ENCODE assay signal across 7 cellular contexts in genomic region chrX:15471016-15471415, GRCh38. TPM values are rescaled to one million over a fixed set of nuclear protein-coding genes. Genes with fewer than 3 reads are reported as not detected.
DNase-seq lines count a peak whose midpoint lies in the region; ATAC-seq and TF ChIP-seq lines count a peak whose summit lies in the region.

No MANE protein-coding gene starts in this region.

- H3K27ac ChIP-seq in colonic mucosa, result no peak overlapping the region
- no peak overlapping the region for H3K27ac ChIP-seq in liver (ENCODE audit: low read depth in 1 of 2, low read length in 2 of 2)

- DNase-seq in NCI-H2171 (lab: John Stamatoyannopoulos, UW), result peak; percentile 13
- DNase-seq in activated CD4-positive, alpha-beta T cell treated with anti-CD3 and anti-CD28 coated beads for 36 hours, result peak; percentile 69
- peak; percentile 69 for DNase-seq in colonic mucosa
- DNase-seq in stimulated activated CD8-positive, alpha-beta memory T cell treated with anti-CD3 and anti-CD28 coated beads, Interleukin-15, amount 100 ng/mL, for 24 hours (ENCODE audit: low read depth), result peak; percentile 1

- CTCF ChIA-PET in activated CD4-positive, alpha-beta T cell treated with anti-CD3 and anti-CD28 coated beads for 36 hours (lab: Charles Lee), result interaction anchor here (0.6 kb wide), 1 partner anchor 47 kb away, joined by 3 read pairs; no protein-coding TSS in a partner anchor

- H3K4me3 ChIP-seq in colonic mucosa (no peak overlapping the region), liver (ENCODE audit: low read depth in 1 of 3, low read length in 3 of 3) (no peak overlapping the region)

- intact Hi-C loops in activated CD4-positive, alpha-beta T cell treated with anti-CD3 and anti-CD28 coated beads for 36 hours (cut with DNase I, micrococcal nuclease), result loop anchor here (1.0 to 10.0 kb wide), 2 partner anchors 94 to 1224 kb away; no protein-coding TSS in a partner anchor
- intact Hi-C loops in colonic mucosa (cut with DNase I), result no loop called here

- H3K9me3 ChIP-seq in colonic mucosa (no peaks in the 10 kb centered on the region), liver (ENCODE audit: control insufficient read depth in 4 of 4, low read length in 3 of 4) (no peaks in the 10 kb centered on the region)

- TF ChIP-seq CTCF in GM12873 (IDR thresholded peaks at IDR 0.05; ENCODE audit: insufficient read depth, low read depth, low read length, missing control alignments) (peak; percentile 89), colonic mucosa (IDR thresholded peaks at IDR 0.05) (peak; percentile 82), liver (IDR thresholded peaks at IDR 0.05; ENCODE audit: low read depth, low read length, missing input control) (peak; percentile 74)

- H3K27ac Mint-ChIP-seq in activated CD4-positive, alpha-beta T cell treated with anti-CD3 and anti-CD28 coated beads for 36 hours, result no peak overlapping the region

- no peaks in the 10 kb centered on the region for H3K4me1 Mint-ChIP-seq in activated CD4-positive, alpha-beta T cell treated with anti-CD3 and anti-CD28 coated beads for 36 hours

- H3K36me3 ChIP-seq in colonic mucosa, result no peaks in the 10 kb centered on the region
- H3K36me3 ChIP-seq in liver (ENCODE audit: control insufficient read depth in 4 of 4, insufficient read depth in 3 of 4, low read depth in 1 of 4, low read length in 3 of 4), result peaks cover 0 to 2% (median 0%) of the 10 kb centered on the region in 4 donors

- H3K9ac ChIP-seq in colonic mucosa (ENCODE audit: low read depth in 2 of 2, low read length in 2 of 2) (no peak overlapping the region), liver (ENCODE audit: low read depth in 1 of 2, low read length in 2 of 2) (peak overlapping the region in 1 of 2 donors; percentile 13)

- WGBS in liver, result 38% methylated on average over 3 of the region's 3 CpGs

- H3K4me3 Mint-ChIP-seq in activated CD4-positive, alpha-beta T cell treated with anti-CD3 and anti-CD28 coated beads for 36 hours, result no peak overlapping the region

- POLR2A ChIA-PET in activated CD4-positive, alpha-beta T cell treated with anti-CD3 and anti-CD28 coated beads for 36 hours (lab: Charles Lee), result no interaction called here

- H3K4me1 ChIP-seq in colonic mucosa (no peaks in the 10 kb centered on the region), liver (ENCODE audit: control insufficient read depth in 4 of 4, insufficient read depth in 4 of 4, low read length in 3 of 4) (peaks cover 0 to 3% (median 0%) of the 10 kb centered on the region in 4 donors)

- peak; percentile 71 to 91 for TF ChIP-seq RAD21 in liver (IDR thresholded peaks at IDR 0.05)

- H3K27me3 ChIP-seq in colonic mucosa, result no peaks in the 10 kb centered on the region
- no peaks in the 10 kb centered on the region for H3K27me3 ChIP-seq in liver (ENCODE audit: control insufficient read depth in 4 of 4, insufficient read depth in 4 of 4, low read length in 3 of 4)

- ATAC-seq in HG02642 (IDR thresholded peaks at IDR 0.05; ENCODE audit: poor library complexity, unreplicated experiment), result peak; percentile 74
- ATAC-seq in activated CD4-positive, alpha-beta T cell treated with anti-CD3 and anti-CD28 coated beads for 36 hours, result peak; percentile 68

- H3K9me3 Mint-ChIP-seq in activated CD4-positive, alpha-beta T cell treated with anti-CD3 and anti-CD28 coated beads for 36 hours (ENCODE audit: low read depth), result no peaks in the 10 kb centered on the region

- no peaks in the 10 kb centered on the region for H3K27me3 Mint-ChIP-seq in activated CD4-positive, alpha-beta T cell treated with anti-CD3 and anti-CD28 coated beads for 36 hours

- H3K36me3 Mint-ChIP-seq in activated CD4-positive, alpha-beta T cell treated with anti-CD3 and anti-CD28 coated beads for 36 hours (ENCODE audit: low read depth), result no peaks in the 10 kb centered on the region

TF ChIP-seq in liver, 16 proteins besides CTCF, POLR2A, EP300 and RAD21:
- TF ChIP-seq JUND (IDR thresholded peaks at IDR 0.05) (peak in 1 of 2 donors; percentile 27), YY1 (IDR thresholded peaks at IDR 0.05) (no peak)
TF ChIP-seq in liver: peak in this region for 1.

RNA-seq across cellular contexts. Expression of gene PIR, which starts 22.1 kb away (rescaled TPM):
- 1 to 10 TPM; 1.4 to 2.3 TPM for total RNA-seq in activated CD4-positive, alpha-beta T cell treated with anti-CD3 and anti-CD28 coated beads for 36 hours
- total RNA-seq in colonic mucosa (10 to 100 TPM; 10.3 to 20.6 TPM), liver (10 to 100 TPM in 1 of 2 donors, 1 to 10 TPM in 1; 9.0 to 16.4 TPM)
- 10 to 100 TPM; 17.6 to 24.7 TPM for polyA plus RNA-seq in liver

RNA-seq across cellular contexts. Expression of gene BMX, which starts 29.6 kb away (rescaled TPM):
- total RNA-seq in activated CD4-positive, alpha-beta T cell treated with anti-CD3 and anti-CD28 coated beads for 36 hours, result not detected
- total RNA-seq in colonic mucosa, result 1 to 10 TPM; 1.4 to 1.8 TPM
- under 1 TPM; 0.23 to 0.67 TPM for total RNA-seq in liver
- under 1 TPM; 0.28 to 0.38 TPM for polyA plus RNA-seq in liver

Comparison
In these comparisons a context has a peak if more than half of its experiments do, and no peak if none do; other contexts are left out.
1. DNase-seq: peak in every context shown above with its lines; median percentile 69 in activated CD4-positive, alpha-beta T cell treated with anti-CD3 and anti-CD28 coated beads for 36 hours; 69 in colonic mucosa; 13 in NCI-H2171; 1 in stimulated activated CD8-positive, alpha-beta memory T cell treated with anti-CD3 and anti-CD28 coated beads, Interleukin-15, amount 100 ng/mL, for 24 hours.